Comparison of ENCODE assay signal across 12 cellular contexts in genomic region chr11:67347964-67348749, GRCh38. TPM values are rescaled to one million over a fixed set of nuclear protein-coding genes. Genes with fewer than 3 reads are reported as not detected.
DNase-seq lines count a peak whose midpoint lies in the region; ATAC-seq and TF ChIP-seq lines count a peak whose summit lies in the region.
"Had no signal": no experiment of that assay in that cellular context is flagged by ENCODE, and none has a peak within 500 bp of the region (broad histone marks: within the 10 kb centered on the region; RNA-seq: fewer than 3 reads in every experiment).

No MANE protein-coding gene starts in this region.

- no peaks in the 10 kb centered on the region for H3K36me3 ChIP-seq in ACC112 (ENCODE audit: insufficient read depth, low read length)
- no peaks in the 10 kb centered on the region for H3K36me3 ChIP-seq in breast epithelium
- H3K36me3 ChIP-seq: pancreas had no signal

- intact Hi-C loops in breast epithelium (cut with DNase I; ENCODE audit: low total_unique reads), result no loop called here

- H3K4me3 ChIP-seq in ACC112 (ENCODE audit: low read depth, low read length) (no peak overlapping the region), breast epithelium (no peak overlapping the region)
- H3K4me3 ChIP-seq: pancreas had no signal

- H3K4me1 ChIP-seq in ACC112 (ENCODE audit: control insufficient read depth, insufficient read depth, low read length, unreplicated experiment), result peaks cover 44% of the 10 kb centered on the region
- peaks cover 4 to 15% of the 10 kb centered on the region in 2 donors for H3K4me1 ChIP-seq in breast epithelium

- ATAC-seq in GM21529 (IDR thresholded peaks at IDR 0.05; ENCODE audit: unreplicated experiment) (no peak), GM21717 (IDR thresholded peaks at IDR 0.05; ENCODE audit: unreplicated experiment) (no peak)
- ATAC-seq: activated naive CD4-positive, alpha-beta T cell treated with anti-CD3 and anti-CD28 coated beads, Interleukin-2, amount 50 U/mL, for 72 hours; pancreas had no signal

- peaks cover 5% of the 10 kb centered on the region for H3K79me2 ChIP-seq in ACC112 (ENCODE audit: control insufficient read depth, insufficient read depth, low read length, unreplicated experiment)

- no peak overlapping the region for H2AFZ ChIP-seq in ACC112 (ENCODE audit: low read length, unreplicated experiment)

- H3K27ac ChIP-seq in ACC112 (ENCODE audit: low read depth, low read length) (0 out of 2 replicates have a peak overlapping the region, but pooled peaks have one; percentile 17), breast epithelium (peak overlapping the region; percentile 17 to 22)

- DNase-seq in HuH-7 (ENCODE audit: low spot score) (peak; percentile 44), breast epithelium (ENCODE audit: low spot score in 2 of 2) (no peak), NCI-H2227 treated with DMSO at 0.1 percent for 48 hours (lab: John Stamatoyannopoulos, UW) (no peak)
- DNase-seq: activated CD4-positive, alpha-beta T cell treated with anti-CD3 and anti-CD28 coated beads, Interleukin-2, amount 10 ng/mL, durations not matched to agents 7 days and 5 days; AML-193; NCI-H2081; pancreas; stimulated activated CD4-positive, alpha-beta T cell treated with anti-CD3 and anti-CD28 coated beads, Interleukin-2, amount 100 ng/mL, for 48 hours had no signal

- no peak for TF ChIP-seq CTCF in breast epithelium (IDR thresholded peaks at IDR 0.05)

- no peaks in the 10 kb centered on the region for H3K9me3 ChIP-seq in breast epithelium
- H3K9me3 ChIP-seq: pancreas had no signal

- no peak for TF ChIP-seq POLR2A in breast epithelium (IDR thresholded peaks at IDR 0.05)

- no peaks in the 10 kb centered on the region for H3K27me3 ChIP-seq in ACC112 (ENCODE audit: insufficient read depth, low read length)
- no peaks in the 10 kb centered on the region for H3K27me3 ChIP-seq in breast epithelium
- H3K27me3 ChIP-seq: pancreas had no signal

RNA-seq across cellular contexts. Expression of gene POLD4, which starts 5.2 kb away (rescaled TPM):
- 10 to 100 TPM; 48.7 to 91.5 (median 69.2) TPM for total RNA-seq in breast epithelium

RNA-seq across cellular contexts. Expression of gene CLCF1, which starts 25.2 kb away (rescaled TPM):
- total RNA-seq in breast epithelium, result 10 to 100 TPM in 2 of 3 donors, 1 to 10 TPM in 1; 3.2 to 11.1 (median 10.2) TPM

RNA-seq across cellular contexts. Expression of gene RAD9A, which starts 43.6 kb away (rescaled TPM):
- 10 to 100 TPM; 11.0 to 31.0 (median 24.6) TPM for total RNA-seq in breast epithelium

RNA-seq across cellular contexts. Expression of gene SSH3, which starts 44.8 kb away (rescaled TPM):
- total RNA-seq in breast epithelium, result 10 to 100 TPM; 28.8 to 55.2 (median 34.4) TPM

RNA-seq across cellular contexts. Expression of gene PPP1CA, which starts 53.5 kb away (rescaled TPM):
- 10 to 100 TPM; 73.1 to 91.9 (median 76.7) TPM for total RNA-seq in breast epithelium
